ENCODE assay signal across 8 cellular contexts in the genomic region with DNA sequence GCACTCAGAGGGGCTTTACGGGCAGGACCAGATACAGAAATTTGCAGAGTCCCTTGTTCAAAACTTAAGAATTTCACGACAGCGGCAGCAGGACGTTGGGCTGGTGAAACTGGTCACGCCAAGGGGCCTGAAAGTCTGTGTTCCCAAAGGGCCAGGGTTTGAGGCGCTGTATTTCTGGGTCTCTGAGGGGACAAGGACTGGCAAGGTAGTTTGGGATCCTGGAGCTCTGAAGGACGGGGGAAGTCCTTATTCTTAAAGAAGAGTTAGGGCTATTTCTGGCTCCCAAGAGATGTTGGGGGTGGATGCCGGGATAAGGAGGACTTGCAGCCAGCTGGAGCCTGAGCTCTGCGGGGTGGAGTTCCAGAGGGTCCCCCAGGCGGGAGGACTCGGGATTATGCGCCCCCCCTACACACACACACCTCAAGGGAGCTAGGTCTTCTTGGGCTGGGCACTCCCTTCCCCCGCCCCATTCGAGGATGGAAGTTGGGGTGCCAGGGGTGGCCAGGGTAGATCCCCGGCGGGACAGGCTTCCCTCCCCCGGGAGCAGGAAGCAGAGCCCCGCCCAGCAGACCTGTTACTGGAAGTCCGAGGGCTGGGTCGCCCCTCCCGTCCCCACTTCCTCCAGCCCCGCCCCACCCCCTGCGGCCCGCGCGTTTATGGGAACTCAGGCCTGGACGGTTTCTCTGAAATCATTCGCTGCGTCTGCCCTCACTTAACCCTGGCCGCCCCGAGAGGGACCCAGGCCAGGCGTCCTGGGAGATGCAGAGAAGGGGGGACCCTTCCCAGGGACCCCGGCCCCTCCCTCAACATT. TPM values are rescaled to one million over a fixed set of nuclear protein-coding genes. Genes with fewer than 3 reads are reported as not detected.
A peak's percentile ranks its signal among the peaks of the same experiment; 100 is the strongest.
DNase-seq lines count a peak whose midpoint lies in the region; ATAC-seq and TF ChIP-seq lines count a peak whose summit lies in the region.

No MANE protein-coding gene starts in this region.

- no peaks in the 10 kb centered on the region for H3K27me3 Mint-ChIP-seq in osteocyte (ENCODE audit: unreplicated experiment)
- peaks cover 49% of the 10 kb centered on the region for H3K27me3 Mint-ChIP-seq in type B pancreatic cell

- DNase-seq in Daoy (ENCODE audit: low read depth) = peak; percentile 92
- peak; percentile 77 for DNase-seq in RPMI8226
- DNase-seq in activated gamma-delta T cell treated with anti-CD3 and anti-CD28 coated beads, Interleukin-2, amount 50 U/mL, for 16 hours (ENCODE audit: low read depth) = peak; percentile 54
- peak; percentile 69 for DNase-seq in germinal center (ENCODE audit: low spot score)
- DNase-seq in osteocyte (ENCODE audit: extremely low spot score, unreplicated experiment) = peak; percentile 88
- no peak for DNase-seq in type B pancreatic cell (ENCODE audit: extremely low spot score, unreplicated experiment)

- H3K9me3 Mint-ChIP-seq in osteocyte (ENCODE audit: unreplicated experiment) (no peaks in the 10 kb centered on the region), type B pancreatic cell (no peaks in the 10 kb centered on the region)

- H3K4me3 Mint-ChIP-seq in osteocyte (ENCODE audit: unreplicated experiment) (peak overlapping the region; percentile 67), type B pancreatic cell (peak overlapping the region; percentile 82)

- TF ChIP-seq CTCF in osteocyte (IDR thresholded peaks at IDR 0.05) = no peak
- TF ChIP-seq CTCF in type B pancreatic cell (conservative IDR thresholded peaks at IDR 0.05) = no peak

- H3K4me1 Mint-ChIP-seq in osteocyte (ENCODE audit: unreplicated experiment) = peaks cover 75% of the 10 kb centered on the region
- H3K4me1 Mint-ChIP-seq in type B pancreatic cell (ENCODE audit: unreplicated experiment) = peaks cover 39% of the 10 kb centered on the region

- ATAC-seq in HG02852 (IDR thresholded peaks at IDR 0.05; ENCODE audit: unreplicated experiment) = peak; percentile 35
- no peak for ATAC-seq in HG02884 (IDR thresholded peaks at IDR 0.05; ENCODE audit: unreplicated experiment)

- H3K36me3 Mint-ChIP-seq in osteocyte (ENCODE audit: unreplicated experiment) = peaks cover 5% of the 10 kb centered on the region
- peaks cover 5% of the 10 kb centered on the region for H3K36me3 Mint-ChIP-seq in type B pancreatic cell

- H3K27ac Mint-ChIP-seq in osteocyte (ENCODE audit: unreplicated experiment) (peak overlapping the region; percentile 94), type B pancreatic cell (peak overlapping the region; percentile 84)

RNA-seq across cellular contexts. Expression of a gene that starts 5.6 kb away (rescaled TPM):
- total RNA-seq in Daoy (2014; rRNA removed; shearing (Covaris generic)) = 7.6 and 9.3 TPM in 2 replicates
- 12.7 and 15.3 TPM in 2 replicates for total RNA-seq in osteocyte
- 18.9 and 41.2 TPM in 2 replicates for total RNA-seq in type B pancreatic cell (ENCODE audit: low replicate concordance)

RNA-seq across cellular contexts. Expression of a gene that starts 23.6 kb away (rescaled TPM):
- not detected in 2 replicates for total RNA-seq in Daoy (2014; rRNA removed; shearing (Covaris generic))
- total RNA-seq in osteocyte (not detected in 2 replicates), type B pancreatic cell (ENCODE audit: low replicate concordance) (13.9 and 37.7 TPM in 2 replicates)

RNA-seq across cellular contexts. Expression of a gene that starts 54.8 kb away (rescaled TPM):
- 4.6 and 13.4 TPM in 2 replicates for total RNA-seq in Daoy (2014; rRNA removed; shearing (Covaris generic))
- 8.8 and 9.9 TPM in 2 replicates for total RNA-seq in osteocyte
- 105 and 124 TPM in 2 replicates for total RNA-seq in type B pancreatic cell (ENCODE audit: low replicate concordance)

RNA-seq across cellular contexts. Expression of a gene that starts 55.2 kb away (rescaled TPM):
- total RNA-seq in Daoy (2014; rRNA removed; shearing (Covaris generic)) = not detected in 2 replicates
- total RNA-seq in osteocyte (not detected in 2 replicates), type B pancreatic cell (ENCODE audit: low replicate concordance) (not detected in 2 replicates)

Comparison
In these comparisons a context has a peak if more than half of its experiments do, and no peak if none do; other contexts are left out.
1. RNA of a gene that starts 23.6 kb away (total RNA-seq): 13.9 to 37.7 TPM in type B pancreatic cell; not detected in Daoy and not detected in osteocyte; every median in the first group is over 10 times any median in the second.